In genomic region chr13:63680704-63681103, GRCh38 we compare ENCODE assay signal across 22 cellular contexts.
DNase-seq lines count a peak whose midpoint lies in the region; TF ChIP-seq lines count a peak whose summit lies in the region.
"Had no signal": no experiment of that assay in that cellular context is flagged by ENCODE, and none has a peak within 500 bp of the region (broad histone marks: within the 10 kb centered on the region; RNA-seq: fewer than 3 reads in every experiment).

No MANE protein-coding gene starts in this region.

- TF ChIP-seq CTCF in H9 (conservative IDR thresholded peaks at IDR 0.05) = no peak
- TF ChIP-seq CTCF in Loucy (conservative IDR thresholded peaks at IDR 0.05; ENCODE audit: low read length) = no peak
- no peak for TF ChIP-seq CTCF in OCI-LY1 (IDR thresholded peaks at IDR 0.05; ENCODE audit: low read length)
- no peak for TF ChIP-seq CTCF in endodermal cell (conservative IDR thresholded peaks at IDR 0.05)

- no peaks in the 10 kb centered on the region for H3K9me2 ChIP-seq in Loucy (replicated peaks; ENCODE audit: low read depth, low read length)
- no peaks in the 10 kb centered on the region for H3K9me2 ChIP-seq in OCI-LY1 (ENCODE audit: low read depth, low read length)

- H3K27ac ChIP-seq in H9 (ENCODE audit: insufficient read length, low read depth, low read length) = no peak overlapping the region
- H3K27ac ChIP-seq in OCI-LY1 (ENCODE audit: low read depth, low read length, poor library complexity, severe bottlenecking) = no peak overlapping the region
- no peak overlapping the region for H3K27ac ChIP-seq in endodermal cell (ENCODE audit: low read depth, low read length)
- H3K27ac ChIP-seq in CD8-positive, alpha-beta memory T cell (ENCODE audit: low read depth, low read length) = no peak overlapping the region
- H3K27ac ChIP-seq: SJCRH30 had no signal

- H3K4me3 Mint-ChIP-seq in H9 (peak overlapping the region in 1 of 2 experiments; percentile 44; a peak in 1 of 5 replicates), endodermal cell (no peak overlapping the region)
- H3K4me3 Mint-ChIP-seq in CD8-positive, alpha-beta memory T cell = no peak overlapping the region
- H3K4me3 Mint-ChIP-seq: B cell; CD4-positive, alpha-beta T cell; T-cell had no signal

- H2BK15ac ChIP-seq in H9 (ENCODE audit: low read depth, low read length) = no peak overlapping the region

- H3T11ph ChIP-seq in H9 (ENCODE audit: low read length) = no peak overlapping the region

- no peak overlapping the region for H4K8ac ChIP-seq in H9 (replicated peaks; ENCODE audit: insufficient read length, low read depth, low read length)

- H2BK120ac ChIP-seq in H9 (ENCODE audit: low read depth, low read length, poor library complexity, severe bottlenecking) = no peak overlapping the region

- DNase-seq in H9 (no peak), iPS-NIHi11 (ENCODE audit: low spot score) (peak; percentile 4), NCI-H82 (lab: John Stamatoyannopoulos, UW) (no peak), endodermal cell (no peak), GM03348 (ENCODE audit: low spot score) (no peak)
- DNase-seq in CD8-positive, alpha-beta memory T cell = no peak
- DNase-seq: CD4-positive, alpha-beta T cell; EL; KBM-7; MG63; NCI-H1092 treated with DMSO at 0.1 percent for 48 hours; NCI-H2029; NCI-H345; NCI-H526 treated with DMSO at 0.1 percent for 48 hours; RPMI8226; SJCRH30; T-cell; T1000 had no signal

- H4K20me1 ChIP-seq in H9 (ENCODE audit: control insufficient read depth, insufficient read depth, insufficient read length) = no peaks in the 10 kb centered on the region
- H4K20me1 ChIP-seq in Loucy (ENCODE audit: insufficient read depth, low read length, poor library complexity, severe bottlenecking) = no peaks in the 10 kb centered on the region
- H4K20me1 ChIP-seq in OCI-LY1 (ENCODE audit: insufficient read depth, low read length) = no peaks in the 10 kb centered on the region

- H3K27me3 ChIP-seq in H9 (ENCODE audit: insufficient read depth, low read length) = no peaks in the 10 kb centered on the region
- no peaks in the 10 kb centered on the region for H3K27me3 ChIP-seq in Loucy (ENCODE audit: insufficient read depth, low read length, poor library complexity, severe bottlenecking)
- no peaks in the 10 kb centered on the region for H3K27me3 ChIP-seq in OCI-LY1 (ENCODE audit: insufficient read depth, low read length)
- H3K27me3 ChIP-seq in endodermal cell (ENCODE audit: control insufficient read depth, insufficient read depth, low read length, poor library complexity, severe bottlenecking) = no peaks in the 10 kb centered on the region
- H3K27me3 ChIP-seq in CD8-positive, alpha-beta memory T cell (ENCODE audit: insufficient read depth, low read length, poor library complexity, severe bottlenecking) = no peaks in the 10 kb centered on the region
- H3K27me3 ChIP-seq: MG63, SJCRH30 had no signal

- no peak overlapping the region for H2BK20ac ChIP-seq in H9 (ENCODE audit: low read depth, low read length, poor library complexity, severe bottlenecking)

- H3K27ac Mint-ChIP-seq in H9 = no peak overlapping the region; a peak in 1 of 7 replicates
- H3K27ac Mint-ChIP-seq in endodermal cell = no peak overlapping the region
- no peak overlapping the region for H3K27ac Mint-ChIP-seq in CD8-positive, alpha-beta memory T cell
- H3K27ac Mint-ChIP-seq: B cell; CD4-positive, alpha-beta T cell; T-cell had no signal

- H2BK5ac ChIP-seq in H9 (ENCODE audit: insufficient read length, low read length) = no peak overlapping the region

- H3K79me1 ChIP-seq in H9 (ENCODE audit: insufficient read depth, low read depth, low read length, poor library complexity, severe bottlenecking) = no peaks in the 10 kb centered on the region

- H4K91ac ChIP-seq in H9 (ENCODE audit: insufficient read length, low read depth, low read length) = no peak overlapping the region

- H3K18ac ChIP-seq in H9 (ENCODE audit: insufficient read length, low read depth, low read length) = no peak overlapping the region

- no peak overlapping the region for H2AK5ac ChIP-seq in H9 (ENCODE audit: insufficient read length, low read length)

- no peak overlapping the region for H3K9ac ChIP-seq in H9 (ENCODE audit: extremely low read depth, insufficient read length, low read length)
- no peak overlapping the region for H3K9ac ChIP-seq in Loucy (ENCODE audit: low read depth, low read length, poor library complexity, severe bottlenecking)
- no peak overlapping the region for H3K9ac ChIP-seq in OCI-LY1 (ENCODE audit: low read length)
- no peak overlapping the region for H3K9ac ChIP-seq in endodermal cell (ENCODE audit: extremely low read depth, low read length, poor library complexity, severe bottlenecking)

- POLR2A ChIA-PET in CD8-positive, alpha-beta memory T cell (lab: Charles Lee) = no interaction called here

- H3K14ac ChIP-seq in H9 (ENCODE audit: insufficient read depth, low read length) = no peak overlapping the region

- no peaks in the 10 kb centered on the region; the same call in 1 of the 2 replicates for H3K4me1 ChIP-seq in H9 (ENCODE audit: insufficient read depth, low read length)
- no peaks in the 10 kb centered on the region for H3K4me1 ChIP-seq in Loucy (ENCODE audit: insufficient read depth, low read length, poor library complexity, severe bottlenecking)
- H3K4me1 ChIP-seq in OCI-LY1 (ENCODE audit: insufficient read depth, low read length, severe bottlenecking) = no peaks in the 10 kb centered on the region
- H3K4me1 ChIP-seq in endodermal cell (ENCODE audit: control insufficient read depth, insufficient read depth, low read length) = no peaks in the 10 kb centered on the region
- no peaks in the 10 kb centered on the region for H3K4me1 ChIP-seq in CD8-positive, alpha-beta memory T cell (ENCODE audit: insufficient read depth, low read length)
- H3K4me1 ChIP-seq: SJCRH30 had no signal

- H3K36me3 Mint-ChIP-seq in H9 (ENCODE audit: insufficient read depth in 1 of 3, low read depth in 3 of 3) (peaks cover 8 to 21% (median 19%) of the 10 kb centered on the region in 3 experiments), endodermal cell (ENCODE audit: low read depth) (no peaks in the 10 kb centered on the region)
- H3K36me3 Mint-ChIP-seq in CD8-positive, alpha-beta memory T cell = no peaks in the 10 kb centered on the region
- H3K36me3 Mint-ChIP-seq: T-cell had no signal

- WGBS in H9 (ENCODE audit: extremely low coverage, insufficient read length, low lambda C conversion rate) = no CpG with 5 or more reads among the region's 1 CpG
- WGBS in endodermal cell (ENCODE audit: insufficient coverage in 1 of 2, insufficient read length in 1 of 2), 2 experiments = 3% methylated on average over 1 of the region's 1 CpG; no CpG with 5 or more reads in 1 of the 2 experiments

- no peaks in the 10 kb centered on the region for H3K9me3 ChIP-seq in H9 (ENCODE audit: control insufficient read depth, low read depth, low read length)
- no peaks in the 10 kb centered on the region for H3K9me3 ChIP-seq in Loucy (ENCODE audit: insufficient read depth, low read depth, low read length)
- H3K9me3 ChIP-seq in OCI-LY1 (ENCODE audit: low read length) = no peaks in the 10 kb centered on the region
- H3K9me3 ChIP-seq in endodermal cell (ENCODE audit: control insufficient read depth, low read length) = peaks cover 14% of the 10 kb centered on the region
- no peaks in the 10 kb centered on the region for H3K9me3 ChIP-seq in CD8-positive, alpha-beta memory T cell (ENCODE audit: low read length)
- H3K9me3 ChIP-seq: HAP-1, MG63, SJCRH30 had no signal

- H3K4me3 ChIP-seq in Loucy (ENCODE audit: low read length, poor library complexity, severe bottlenecking) (no peak overlapping the region), OCI-LY1 (ENCODE audit: low read depth, low read length, poor library complexity, severe bottlenecking) (no peak overlapping the region), endodermal cell (ENCODE audit: low read length) (no peak overlapping the region)
- H3K4me3 ChIP-seq in CD8-positive, alpha-beta memory T cell (ENCODE audit: low read length) = no peak overlapping the region
- H3K4me3 ChIP-seq: HAP-1, MG63, SJCRH30 had no signal

- H3K9me3 Mint-ChIP-seq in H9 = peaks cover 16 to 17% of the 10 kb centered on the region in 2 experiments
- peaks cover 16% of the 10 kb centered on the region for H3K9me3 Mint-ChIP-seq in endodermal cell
- H3K9me3 Mint-ChIP-seq in CD8-positive, alpha-beta memory T cell = peaks cover 3 to 42% (median 8%) of the 10 kb centered on the region in 5 donors

- no peak overlapping the region for H3K23ac ChIP-seq in H9 (ENCODE audit: insufficient read length, low read depth, low read length)

- no peak overlapping the region for H3K56ac ChIP-seq in H9 (ENCODE audit: insufficient read length, low read depth, low read length)

- H3K23me2 ChIP-seq in H9 (ENCODE audit: insufficient read length, low read depth, low read length, poor library complexity, severe bottlenecking) = no peaks in the 10 kb centered on the region

- H3K4me1 Mint-ChIP-seq in H9 (peaks cover 18 to 33% of the 10 kb centered on the region in 2 experiments), endodermal cell (peaks cover 9% of the 10 kb centered on the region)
- no peaks in the 10 kb centered on the region for H3K4me1 Mint-ChIP-seq in CD8-positive, alpha-beta memory T cell
- H3K4me1 Mint-ChIP-seq: B cell, T-cell had no signal

- H3K27me3 Mint-ChIP-seq in H9 (ENCODE audit: low read depth) = no peaks in the 10 kb centered on the region
- H3K27me3 Mint-ChIP-seq in endodermal cell (ENCODE audit: insufficient read depth) = no peaks in the 10 kb centered on the region
- no peaks in the 10 kb centered on the region for H3K27me3 Mint-ChIP-seq in CD8-positive, alpha-beta memory T cell
- H3K27me3 Mint-ChIP-seq: B cell; CD4-positive, alpha-beta T cell; T-cell had no signal

- H3F3A ChIP-seq in Loucy (ENCODE audit: low read depth) (no peaks in the 10 kb centered on the region), OCI-LY1 (ENCODE audit: insufficient read depth, low read length) (no peaks in the 10 kb centered on the region)

- H3K4me2 ChIP-seq in H9 (ENCODE audit: insufficient read depth, insufficient read length, low read length) (peak overlapping the region; percentile 19), Loucy (ENCODE audit: low read depth, low read length, poor library complexity, severe bottlenecking) (no peak overlapping the region), OCI-LY1 (ENCODE audit: low read length) (no peak overlapping the region)

- no peak overlapping the region for H3K4ac ChIP-seq in H9 (ENCODE audit: low read depth, low read length)

- no peaks in the 10 kb centered on the region for H3K79me2 ChIP-seq in H9 (ENCODE audit: insufficient read depth, low read length)
- no peaks in the 10 kb centered on the region for H3K79me2 ChIP-seq in Loucy (ENCODE audit: insufficient read depth, low read length)
- H3K79me2 ChIP-seq in OCI-LY1 (ENCODE audit: insufficient read depth, low read length) = no peaks in the 10 kb centered on the region

- H2AFZ ChIP-seq in H9 (ENCODE audit: low read length) (no peak overlapping the region), Loucy (ENCODE audit: low read length) (peak overlapping the region; percentile 51; the same call in 1 of the 2 replicates), OCI-LY1 (ENCODE audit: low read length) (peak overlapping the region; percentile 56; the same call in 1 of the 2 replicates)

- CTCF ChIA-PET in CD8-positive, alpha-beta memory T cell (lab: Charles Lee) = no interaction called here

- H4K5ac ChIP-seq in H9 (ENCODE audit: insufficient read length, low read depth, low read length) = no peak overlapping the region

- H2BK12ac ChIP-seq in H9 (ENCODE audit: insufficient read length, low read depth, low read length) = no peak overlapping the region

- H3K36me3 ChIP-seq in Loucy (ENCODE audit: insufficient read depth, low read length) (no peaks in the 10 kb centered on the region), OCI-LY1 (ENCODE audit: insufficient read depth, low read length) (no peaks in the 10 kb centered on the region), endodermal cell (ENCODE audit: control insufficient read depth, insufficient read depth, low read length) (no peaks in the 10 kb centered on the region)
- H3K36me3 ChIP-seq in CD8-positive, alpha-beta memory T cell (ENCODE audit: insufficient read depth, low read length) = no peaks in the 10 kb centered on the region
- H3K36me3 ChIP-seq: HAP-1, MG63, SJCRH30 had no signal
